In the genomic region with DNA sequence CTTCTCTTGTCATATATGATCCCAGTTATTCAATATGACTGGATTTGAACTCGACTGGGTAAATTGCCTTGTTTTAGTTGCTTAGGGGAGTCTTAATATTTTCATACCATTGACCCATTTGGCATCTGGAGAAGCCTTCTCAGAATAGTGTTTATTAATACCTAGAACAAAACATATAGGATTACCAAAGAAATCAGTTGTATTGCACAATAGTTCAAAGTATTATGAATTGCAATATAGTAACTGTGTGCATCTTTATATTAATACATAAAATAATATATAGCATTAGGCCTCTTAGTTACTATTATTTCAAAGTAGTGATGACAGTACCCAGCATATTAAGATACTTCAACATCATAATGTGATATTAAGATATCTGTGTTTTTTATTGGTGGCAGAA, we compare ENCODE assay signal across 27 cellular contexts.
"Had no signal": no experiment of that assay in that cellular context is flagged by ENCODE, and none has a peak within 500 bp of the region (broad histone marks: within the 10 kb centered on the region; RNA-seq: fewer than 3 reads in every experiment).

No MANE protein-coding gene starts in this region.

- H3K36me3 ChIP-seq: neural progenitor cell, ovary, spleen, stomach, thoracic aorta, thyroid gland, tibial nerve, upper lobe of left lung, vagina had no signal

- H3K4me3 ChIP-seq: neural progenitor cell, ovary, psoas muscle, skin epidermis, smooth muscle cell, spleen, stomach, thoracic aorta, thyroid gland, tibial nerve, upper lobe of left lung, vagina had no signal

- H3K27me3 ChIP-seq: neural progenitor cell, ovary, spleen, stomach, thyroid gland, tibial nerve, upper lobe of left lung, vagina had no signal

- H2AFZ ChIP-seq: neural progenitor cell, parathyroid adenoma had no signal

- H3K79me2 ChIP-seq: parathyroid adenoma had no signal

- ATAC-seq: natural killer cell; psoas muscle; right cardiac atrium; sciatic nerve; stimulated activated naive B cell treated with anti-CD40 and anti-IgM and Interleukin-4, amounts not matched to agents 10 μg/mL and 1 μg/mL and 100 μg/mL, for 72 hours had no signal

- H3K9me3 ChIP-seq: ovary, psoas muscle, spleen, stomach, thoracic aorta, thyroid gland, tibial nerve, upper lobe of left lung, vagina had no signal

- H3K4me2 ChIP-seq: neural progenitor cell, smooth muscle cell had no signal

- FAIRE-seq: urothelium cell line had no signal

- DNase-seq: natural killer cell; occipital lobe; ovary; posterior cingulate gyrus; psoas muscle; right cardiac atrium; spleen; stimulated activated CD4-positive, alpha-beta T cell treated with anti-CD3 and anti-CD28 coated beads, Interleukin-12 subunit alpha, Interleukin-12 subunit beta, amount 100 ng/mL, for 4 hours; stimulated activated CD4-positive, alpha-beta T cell treated with anti-CD3 and anti-CD28 coated beads, Interleukin-1b, Interleukin-23, amount 100 ng/mL, for 48 hours; stimulated activated CD4-positive, alpha-beta T cell treated with anti-CD3 and anti-CD28 coated beads, Interleukin-4, amount 100 ng/mL, for 1 hour; stimulated activated CD4-positive, alpha-beta T cell treated with anti-CD3 and anti-CD28 coated beads, Interleukin-4, amount 100 ng/mL, for 4 hours; stimulated activated CD8-positive, alpha-beta memory T cell treated with anti-CD3 and anti-CD28 coated beads, Interleukin-4, amount 100 ng/mL, for 48 hours; stimulated activated naive B cell treated with anti-CD40 and anti-IgM and Interleukin-4, amounts not matched to agents 10 μg/mL and 1 μg/mL and 100 μg/mL, for 72 hours; stimulated activated naive CD4-positive, alpha-beta T cell treated with Interleukin-2 at 50 U/mL for 16 hours; stomach; thyroid gland; trophoblast cell; upper lobe of left lung had no signal

- H3K27ac ChIP-seq: neural progenitor cell, ovary, parathyroid adenoma, psoas muscle, skin epidermis, spleen, stomach, thoracic aorta, thyroid gland, tibial nerve, upper lobe of left lung, vagina had no signal

- H3K9ac ChIP-seq: neural progenitor cell, parathyroid adenoma had no signal

- H3K4me1 ChIP-seq: parathyroid adenoma, spleen, upper lobe of left lung had no signal
